ENCODE assay signal across 21 cellular contexts in genomic region chr12:90816353-90817089, GRCh38.
DNase-seq lines count a peak whose midpoint lies in the region; ATAC-seq, FAIRE-seq and TF ChIP-seq lines count a peak whose summit lies in the region.
"Had no signal": no experiment of that assay in that cellular context is flagged by ENCODE, and none has a peak within 500 bp of the region (broad histone marks: within the 10 kb centered on the region; RNA-seq: fewer than 3 reads in every experiment).

No MANE protein-coding gene starts in this region.

- TF ChIP-seq CTCF in right lobe of liver (IDR thresholded peaks at IDR 0.05): no peak

- H3K36me3 ChIP-seq in right lobe of liver: no peaks in the 10 kb centered on the region
- H3K36me3 ChIP-seq: BLaER1 treated with 17β-estradiol and CSF1 and Interleukin-3, amounts not matched to agents 10 nM and 100 nM; cardiac muscle cell; right atrium auricular region; suprapubic skin had no signal

- DNase-seq in H54 (ENCODE audit: insufficient read length, low spot score) (no peak), NCI-H748 treated with DMSO at 0.1 percent for 48 hours (lab: John Stamatoyannopoulos, UW) (peak; percentile 19), epithelial cell of prostate (ENCODE audit: low read depth, low spot score) (peak; percentile 20), skeletal muscle cell (ENCODE audit: low read depth) (peak; percentile 24), right lobe of liver (no peak), HuH-7.5 (ENCODE audit: low spot score) (no peak)
- DNase-seq: activated naive CD4-positive, alpha-beta T cell treated with anti-CD3 and anti-CD28 coated beads for 36 hours; effector memory CD8-positive, alpha-beta T cell; glutamatergic neuron; H7; immature natural killer cell; NCI-H446 treated with DMSO at 0.1 percent for 48 hours; OCI-M1; stimulated activated CD4-positive, alpha-beta T cell treated with anti-CD3 and anti-CD28 coated beads, Interleukin-2, amount 100 ng/mL, for 24 hours; T-helper 9 cell had no signal

- ATAC-seq in HG02870 (IDR thresholded peaks at IDR 0.05; ENCODE audit: unreplicated experiment) (no peak), right lobe of liver (no peak)
- ATAC-seq: effector memory CD8-positive, alpha-beta T cell; natural killer cell treated with Interleukin-12 subunit alpha and Interleukin-12 subunit beta and Interleukin-15 and Interleukin-18, amount 100 ng/mL, for 72 hours had no signal

- intact Hi-C loops in right lobe of liver (cut with DNase I): no loop called here

- no peak for TF ChIP-seq POLR2A in H54 (IDR thresholded peaks at IDR 0.05; ENCODE audit: low read depth, low read length)
- TF ChIP-seq POLR2A in right lobe of liver (IDR thresholded peaks at IDR 0.05): no peak

- H3K27ac ChIP-seq in epithelial cell of prostate: peak overlapping the region; percentile 28
- no peak overlapping the region for H3K27ac ChIP-seq in right lobe of liver
- H3K27ac ChIP-seq: BLaER1 treated with 17β-estradiol and CSF1 and Interleukin-3, amounts not matched to agents 10 nM and 100 nM; cardiac muscle cell; right atrium auricular region; suprapubic skin had no signal

- no peaks in the 10 kb centered on the region for H3K9me3 ChIP-seq in right lobe of liver
- H3K9me3 ChIP-seq: BLaER1 treated with 17β-estradiol and CSF1 and Interleukin-3, amounts not matched to agents 10 nM and 100 nM; right atrium auricular region; suprapubic skin had no signal

- 67% methylated on average over 3 of the region's 3 CpGs for WGBS in right lobe of liver (ENCODE audit: insufficient coverage, low coverage, low lambda C conversion rate, missing lambda C conversion rate)

- H3K4me1 ChIP-seq in right lobe of liver: no peaks in the 10 kb centered on the region
- H3K4me1 ChIP-seq: BLaER1 treated with 17β-estradiol and CSF1 and Interleukin-3, amounts not matched to agents 10 nM and 100 nM; right atrium auricular region; suprapubic skin had no signal

- no peaks in the 10 kb centered on the region for H3K27me3 ChIP-seq in right lobe of liver
- H3K27me3 ChIP-seq: BLaER1 treated with 17β-estradiol and CSF1 and Interleukin-3, amounts not matched to agents 10 nM and 100 nM; cardiac muscle cell; right atrium auricular region; suprapubic skin had no signal

- FAIRE-seq in H54 (lab: Jason Lieb, UNC): peak; percentile 45

- H3K4me3 ChIP-seq in skeletal muscle cell (ENCODE audit: low read depth, low read length) (no peak overlapping the region), right lobe of liver (no peak overlapping the region)
- H3K4me3 ChIP-seq: BLaER1 treated with 17β-estradiol and CSF1 and Interleukin-3, amounts not matched to agents 10 nM and 100 nM; cardiac muscle cell; right atrium auricular region; suprapubic skin had no signal

Comparison
In these comparisons a context has a peak if more than half of its experiments do, and no peak if none do; other contexts are left out.
1. DNase-seq: peak in NCI-H748 treated with DMSO at 0.1 percent for 48 hours (single experiment), epithelial cell of prostate (single experiment) and skeletal muscle cell (single experiment); none in H54 (single experiment), right lobe of liver (0 of 3) and HuH-7.5 (single experiment).